Comparison of ENCODE assay signal across 8 cellular contexts in the genomic region with DNA sequence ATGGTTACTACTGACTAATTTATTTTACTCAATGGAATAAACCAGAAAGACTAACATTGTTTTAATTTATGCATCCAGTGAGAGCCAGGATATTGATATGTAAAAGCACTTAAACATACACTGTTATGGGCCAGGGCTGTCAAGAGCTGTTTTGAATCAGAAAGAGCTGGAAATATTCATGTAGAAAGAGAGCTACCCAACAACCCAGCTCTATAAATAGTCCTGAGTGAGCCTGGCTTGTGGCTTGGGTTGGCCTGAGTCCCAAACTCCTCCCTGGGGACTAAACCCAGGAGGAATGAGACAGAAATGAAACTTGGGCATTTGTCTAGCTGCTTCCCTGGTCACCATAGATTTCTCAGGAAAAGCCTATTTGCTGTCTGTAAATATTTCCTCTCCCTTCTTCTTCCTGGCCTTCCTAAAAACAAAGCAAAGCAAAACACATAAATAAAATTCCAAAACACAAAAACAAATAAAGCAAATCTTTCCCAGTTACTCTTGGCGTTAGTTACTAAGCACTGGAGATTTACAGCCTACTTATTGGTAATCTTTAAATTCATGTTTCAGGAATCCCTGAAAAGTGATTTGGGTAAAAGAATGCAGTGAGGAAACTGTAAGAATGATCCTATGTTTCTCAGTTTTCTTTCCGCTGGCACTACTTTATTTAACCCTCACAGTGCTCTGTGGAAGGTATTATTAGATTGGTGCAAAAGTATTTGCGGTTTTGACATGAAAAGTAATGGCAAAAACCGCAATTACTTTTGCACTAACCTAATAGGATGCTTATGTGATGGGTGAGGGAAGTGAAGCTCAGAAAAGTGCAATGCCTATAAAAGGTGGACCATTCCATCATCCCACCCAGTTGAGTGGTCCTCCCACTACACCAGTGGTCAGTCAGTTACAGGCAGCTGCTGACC.
DNase-seq lines count a peak whose midpoint lies in the region; ATAC-seq and TF ChIP-seq lines count a peak whose summit lies in the region.

No MANE protein-coding gene starts in this region.

- H3K79me2 ChIP-seq in SK-N-SH (ENCODE audit: insufficient read depth) = no peaks in the 10 kb centered on the region

- H3K27ac Mint-ChIP-seq in HFFc6 = peak overlapping the region; percentile 95

- no peak overlapping the region; a peak in 2 of 4 replicates for H3K4me3 ChIP-seq in SK-N-SH (ENCODE audit: low read depth in 2 of 2, low read length in 1 of 2)

- H3K36me3 ChIP-seq in SK-N-SH (replicated peaks in 1 of 2; ENCODE audit: control insufficient read depth in 1 of 2, insufficient read depth in 2 of 2, low read length in 1 of 2) = no peaks in the 10 kb centered on the region

- H3K9me3 ChIP-seq in SK-N-SH = peaks cover 9% of the 10 kb centered on the region; the same call in 1 of the 2 replicates

- CTCF ChIA-PET in SK-N-SH (lab: Yijun Ruan, JAX) = interaction anchor here (1.2 kb wide), 1 partner anchor 53 kb away, joined by 3 read pairs; no protein-coding TSS in a partner anchor

- peaks cover 26% of the 10 kb centered on the region for H3K36me3 Mint-ChIP-seq in HFFc6 (ENCODE audit: low read depth)

- peaks cover 46% of the 10 kb centered on the region for H3K4me1 Mint-ChIP-seq in HFFc6 (ENCODE audit: low read depth)

- peak overlapping the region; percentile 30; the same call in 1 of the 2 replicates for H3K9ac ChIP-seq in SK-N-SH

- H4K20me1 ChIP-seq in SK-N-SH (ENCODE audit: insufficient read depth) = no peaks in the 10 kb centered on the region

- H3K9me3 Mint-ChIP-seq in HFFc6 = peaks cover 27% of the 10 kb centered on the region

- peak overlapping the region; percentile 86 for H3K4me3 Mint-ChIP-seq in HFFc6

- peaks cover 2 to 15% of the 10 kb centered on the region in 2 experiments for H3K4me1 ChIP-seq in SK-N-SH (ENCODE audit: control insufficient read depth in 1 of 2, insufficient read depth in 2 of 2, low read depth in 1 of 2, low read length in 1 of 2)

- DNase-seq in HFFc6 (peak; percentile 85), SK-N-SH (no peak), glomerular endothelial cell (ENCODE audit: extremely low read depth, low read depth, low spot score) (peak; percentile 16), sciatic nerve (ENCODE audit: low spot score) (peak; percentile 80), DMS53 treated with DMSO at 0.1 percent for 48 hours (lab: John Stamatoyannopoulos, UW; ENCODE audit: unreplicated experiment) (no peak), activated gamma-delta T cell treated with Interleukin-2 at 50 U/mL for 16 hours (no peak), NCI-H524 treated with DMSO at 0.1 percent for 48 hours (lab: John Stamatoyannopoulos, UW) (no peak)

- no peak for TF ChIP-seq RAD21 in SK-N-SH (IDR thresholded peaks at IDR 0.05; ENCODE audit: low read length)

- no peaks in the 10 kb centered on the region for H3K9me2 ChIP-seq in SK-N-SH

- H2AFZ ChIP-seq in SK-N-SH (ENCODE audit: low read depth) = peak overlapping the region; percentile 67

- POLR2A ChIA-PET in SK-N-SH (lab: Yijun Ruan, JAX) = no interaction called here

- 69% methylated on average over 4 of the region's 4 CpGs for WGBS in SK-N-SH (ENCODE audit: low lambda C conversion rate)

- no peaks in the 10 kb centered on the region for H3K27me3 Mint-ChIP-seq in HFFc6 (ENCODE audit: insufficient read depth)

- peak; percentile 82 for ATAC-seq in sciatic nerve
- ATAC-seq in HG02970 (IDR thresholded peaks at IDR 0.05; ENCODE audit: low FRiP score, unreplicated experiment) = no peak

- no peaks in the 10 kb centered on the region for H3K27me3 ChIP-seq in SK-N-SH (ENCODE audit: insufficient read depth)

- intact Hi-C loops in sciatic nerve (cut with DNase I) = no loop called here

- peak overlapping the region; percentile 44 for H3K4me2 ChIP-seq in SK-N-SH

- peak; percentile 25 to 41; a peak in 1 of 4 replicates for TF ChIP-seq EP300 in SK-N-SH (IDR thresholded peaks at IDR 0.05; ENCODE audit: borderline replicate concordance in 1 of 2, low read depth in 1 of 2, low read length in 1 of 2)

- peaks cover 30% of the 10 kb centered on the region for H3F3A ChIP-seq in SK-N-SH (replicated peaks; ENCODE audit: insufficient read depth)

- TF ChIP-seq CTCF in HFFc6 (IDR thresholded peaks at IDR 0.05) (no peak), SK-N-SH (IDR thresholded peaks at IDR 0.05) (no peak)

- H3K27ac ChIP-seq in SK-N-SH (ENCODE audit: low read depth in 2 of 2, low read length in 1 of 2) = peak overlapping the region; percentile 75 to 90

TF ChIP-seq in SK-N-SH, 30 proteins besides CTCF, POLR2A, EP300 and RAD21 (continues in another document):
- TF ChIP-seq NFIC (IDR thresholded peaks at IDR 0.05; ENCODE audit: borderline replicate concordance) (peak; percentile 87), GABPA (IDR thresholded peaks at IDR 0.05; ENCODE audit: low read depth) (no peak), SIN3A (IDR thresholded peaks at IDR 0.05; ENCODE audit: borderline replicate concordance, low read depth, low read length) (no peak), RCOR1 (IDR thresholded peaks at IDR 0.05; ENCODE audit: low read length) (no peak), RXRA (IDR thresholded peaks at IDR 0.05; ENCODE audit: borderline replicate concordance, low read depth) (no peak), CHD2 (IDR thresholded peaks at IDR 0.05; ENCODE audit: low read length, partially characterized antibody) (no peak), MXI1 (IDR thresholded peaks at IDR 0.05; ENCODE audit: low read depth, low read length) (no peak), GATA2 (CRISPR knock-in tag; IDR thresholded peaks at IDR 0.05) (no peak), EZH2phosphoT487 (IDR thresholded peaks at IDR 0.05; ENCODE audit: borderline replicate concordance, low read depth) (no peak), POLR2AphosphoS5 (IDR thresholded peaks at IDR 0.05; ENCODE audit: low read depth, low read length) (no peak), YY1 (IDR thresholded peaks at IDR 0.05; ENCODE audit: low read depth) (no peak), FOXM1 (IDR thresholded peaks at IDR 0.05; ENCODE audit: low read depth) (0 out of 2 replicates have a peak, but pooled peaks have one; percentile 20), MEF2A (IDR thresholded peaks at IDR 0.05; ENCODE audit: borderline replicate concordance, low read depth) (peak; percentile 96), SMC3 (IDR thresholded peaks at IDR 0.05; ENCODE audit: low read depth, low read length) (no peak), FOSL2 (IDR thresholded peaks at IDR 0.05; ENCODE audit: borderline replicate concordance, low read depth) (peak; percentile 17; the same call in 1 of the 2 replicates)
- TF ChIP-seq, protein P1, sequence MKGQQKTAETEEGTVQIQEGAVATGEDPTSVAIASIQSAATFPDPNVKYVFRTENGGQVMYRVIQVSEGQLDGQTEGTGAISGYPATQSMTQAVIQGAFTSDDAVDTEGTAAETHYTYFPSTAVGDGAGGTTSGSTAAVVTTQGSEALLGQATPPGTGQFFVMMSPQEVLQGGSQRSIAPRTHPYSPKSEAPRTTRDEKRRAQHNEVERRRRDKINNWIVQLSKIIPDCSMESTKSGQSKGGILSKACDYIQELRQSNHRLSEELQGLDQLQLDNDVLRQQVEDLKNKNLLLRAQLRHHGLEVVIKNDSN (IDR thresholded peaks at IDR 0.05; ENCODE audit: borderline replicate concordance, low read depth) = no peak
- TF ChIP-seq, protein P2, sequence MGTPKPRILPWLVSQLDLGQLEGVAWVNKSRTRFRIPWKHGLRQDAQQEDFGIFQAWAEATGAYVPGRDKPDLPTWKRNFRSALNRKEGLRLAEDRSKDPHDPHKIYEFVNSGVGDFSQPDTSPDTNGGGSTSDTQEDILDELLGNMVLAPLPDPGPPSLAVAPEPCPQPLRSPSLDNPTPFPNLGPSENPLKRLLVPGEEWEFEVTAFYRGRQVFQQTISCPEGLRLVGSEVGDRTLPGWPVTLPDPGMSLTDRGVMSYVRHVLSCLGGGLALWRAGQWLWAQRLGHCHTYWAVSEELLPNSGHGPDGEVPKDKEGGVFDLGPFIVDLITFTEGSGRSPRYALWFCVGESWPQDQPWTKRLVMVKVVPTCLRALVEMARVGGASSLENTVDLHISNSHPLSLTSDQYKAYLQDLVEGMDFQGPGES (IDR thresholded peaks at IDR 0.05; ENCODE audit: low read depth, low read length) = no peak
- TF ChIP-seq, protein P3, sequence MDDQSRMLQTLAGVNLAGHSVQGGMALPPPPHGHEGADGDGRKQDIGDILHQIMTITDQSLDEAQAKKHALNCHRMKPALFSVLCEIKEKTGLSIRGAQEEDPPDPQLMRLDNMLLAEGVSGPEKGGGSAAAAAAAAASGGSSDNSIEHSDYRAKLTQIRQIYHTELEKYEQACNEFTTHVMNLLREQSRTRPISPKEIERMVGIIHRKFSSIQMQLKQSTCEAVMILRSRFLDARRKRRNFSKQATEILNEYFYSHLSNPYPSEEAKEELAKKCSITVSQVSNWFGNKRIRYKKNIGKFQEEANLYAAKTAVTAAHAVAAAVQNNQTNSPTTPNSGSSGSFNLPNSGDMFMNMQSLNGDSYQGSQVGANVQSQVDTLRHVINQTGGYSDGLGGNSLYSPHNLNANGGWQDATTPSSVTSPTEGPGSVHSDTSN (IDR thresholded peaks at IDR 0.05) = peak; percentile 63
- TF ChIP-seq, protein P4, sequence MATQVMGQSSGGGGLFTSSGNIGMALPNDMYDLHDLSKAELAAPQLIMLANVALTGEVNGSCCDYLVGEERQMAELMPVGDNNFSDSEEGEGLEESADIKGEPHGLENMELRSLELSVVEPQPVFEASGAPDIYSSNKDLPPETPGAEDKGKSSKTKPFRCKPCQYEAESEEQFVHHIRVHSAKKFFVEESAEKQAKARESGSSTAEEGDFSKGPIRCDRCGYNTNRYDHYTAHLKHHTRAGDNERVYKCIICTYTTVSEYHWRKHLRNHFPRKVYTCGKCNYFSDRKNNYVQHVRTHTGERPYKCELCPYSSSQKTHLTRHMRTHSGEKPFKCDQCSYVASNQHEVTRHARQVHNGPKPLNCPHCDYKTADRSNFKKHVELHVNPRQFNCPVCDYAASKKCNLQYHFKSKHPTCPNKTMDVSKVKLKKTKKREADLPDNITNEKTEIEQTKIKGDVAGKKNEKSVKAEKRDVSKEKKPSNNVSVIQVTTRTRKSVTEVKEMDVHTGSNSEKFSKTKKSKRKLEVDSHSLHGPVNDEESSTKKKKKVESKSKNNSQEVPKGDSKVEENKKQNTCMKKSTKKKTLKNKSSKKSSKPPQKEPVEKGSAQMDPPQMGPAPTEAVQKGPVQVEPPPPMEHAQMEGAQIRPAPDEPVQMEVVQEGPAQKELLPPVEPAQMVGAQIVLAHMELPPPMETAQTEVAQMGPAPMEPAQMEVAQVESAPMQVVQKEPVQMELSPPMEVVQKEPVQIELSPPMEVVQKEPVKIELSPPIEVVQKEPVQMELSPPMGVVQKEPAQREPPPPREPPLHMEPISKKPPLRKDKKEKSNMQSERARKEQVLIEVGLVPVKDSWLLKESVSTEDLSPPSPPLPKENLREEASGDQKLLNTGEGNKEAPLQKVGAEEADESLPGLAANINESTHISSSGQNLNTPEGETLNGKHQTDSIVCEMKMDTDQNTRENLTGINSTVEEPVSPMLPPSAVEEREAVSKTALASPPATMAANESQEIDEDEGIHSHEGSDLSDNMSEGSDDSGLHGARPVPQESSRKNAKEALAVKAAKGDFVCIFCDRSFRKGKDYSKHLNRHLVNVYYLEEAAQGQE (IDR thresholded peaks at IDR 0.05; ENCODE audit: low read depth, low read length) = no peak

Comparison
In these comparisons a context has a peak if more than half of its experiments do, and no peak if none do; other contexts are left out.
1. DNase-seq: peak in HFFc6 (single experiment), glomerular endothelial cell (single experiment) and sciatic nerve (single experiment); none in SK-N-SH (single experiment), DMS53 treated with DMSO at 0.1 percent for 48 hours (single experiment), activated gamma-delta T cell treated with Interleukin-2 at 50 U/mL for 16 hours (single experiment) and NCI-H524 treated with DMSO at 0.1 percent for 48 hours (single experiment).